20 cellular contexts compared by ENCODE assay signal in genomic region chr14:84520711-84521338, GRCh38.
"Had no signal": no experiment of that assay in that cellular context is flagged by ENCODE, and none has a peak within 500 bp of the region (broad histone marks: within the 10 kb centered on the region; RNA-seq: fewer than 3 reads in every experiment).

No MANE protein-coding gene starts in this region.

- H3K36me3 ChIP-seq: esophagus squamous epithelium, gastrocnemius medialis, neutrophil, tibial artery, vagina had no signal

- H3K27ac ChIP-seq: coronary artery, esophagus squamous epithelium, gastrocnemius medialis, neutrophil, parathyroid adenoma, tibial artery, vagina had no signal

- ATAC-seq: activated CD4-positive, CD25-positive, alpha-beta regulatory T cell treated with anti-CD3 and anti-CD28 coated beads, Interleukin-2, amount 50 U/mL, for 24 hours; gastrocnemius medialis; mucosa of descending colon; naive thymus-derived CD8-positive, alpha-beta T cell; stimulated activated memory B cell treated with anti-CD40 and anti-IgM and Interleukin-4, amounts not matched to agents 10 μg/mL and 1 μg/mL and 100 μg/mL, for 72 hours had no signal

- H3K4me1 ChIP-seq: esophagus squamous epithelium, gastrocnemius medialis, parathyroid adenoma, tibial artery, vagina had no signal

- H3K27me3 ChIP-seq: esophagus squamous epithelium, gastrocnemius medialis, neutrophil, tibial artery, vagina had no signal

- DNase-seq: activated CD4-positive, alpha-beta T cell treated with anti-CD3 and anti-CD28 coated beads, Interleukin-2, amount 50 U/mL, for 1 hour; activated CD8-positive, alpha-beta memory T cell treated with anti-CD3 and anti-CD28 coated beads for 24 hours; activated gamma-delta T cell treated with Interleukin-2 at 50 U/mL for 16 hours; activated naive CD8-positive, alpha-beta T cell treated with anti-CD3 and anti-CD28 coated beads for 36 hours; aorta; caudate nucleus; effector CD4-positive, alpha-beta T cell; esophagus squamous epithelium; gastrocnemius medialis; mucosa of descending colon; naive thymus-derived CD8-positive, alpha-beta T cell; retina; stimulated activated CD4-positive, alpha-beta T cell treated with anti-CD3 and anti-CD28 coated beads, Interleukin-2, amount 100 ng/mL, for 48 hours; tibial artery had no signal

- H3K9me3 ChIP-seq: esophagus squamous epithelium, neutrophil, tibial artery, vagina had no signal

- H3K4me3 ChIP-seq: coronary artery, esophagus squamous epithelium, gastrocnemius medialis, mucosa of descending colon, tibial artery, vagina had no signal
